ENCODE assay signal across 8 cellular contexts in the genomic region with DNA sequence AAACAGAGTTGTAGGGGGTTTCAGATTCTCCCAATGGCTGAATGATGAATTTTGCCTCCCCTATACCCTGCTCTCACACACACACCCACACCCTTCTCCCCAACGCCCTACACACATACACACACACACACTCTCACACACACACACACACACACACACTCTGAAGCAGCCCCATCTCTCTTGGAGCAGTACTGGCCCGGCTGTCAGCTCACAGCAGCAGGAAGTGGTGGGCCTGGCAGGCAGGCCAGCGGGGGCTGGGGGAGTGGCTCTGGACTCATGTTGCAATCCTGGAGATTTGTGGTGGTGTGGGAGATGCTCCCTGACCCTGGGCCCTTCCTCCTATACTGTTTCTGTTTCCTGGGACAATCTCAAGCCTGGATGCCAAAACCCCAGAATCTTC. TPM values are rescaled to one million over a fixed set of nuclear protein-coding genes. Genes with fewer than 3 reads are reported as not detected.
A peak's percentile ranks its signal among the peaks of the same experiment; 100 is the strongest.
DNase-seq lines count a peak whose midpoint lies in the region; ATAC-seq and TF ChIP-seq lines count a peak whose summit lies in the region.

No MANE protein-coding gene starts in this region.

- H2AK5ac ChIP-seq in neuronal stem cell (ENCODE audit: low read depth, low read length) = no peak overlapping the region

- H3K4me2 ChIP-seq in neuronal stem cell (ENCODE audit: insufficient read depth, low read length, poor library complexity, severe bottlenecking) = no peak overlapping the region

- TF ChIP-seq CTCF in choroid plexus epithelial cell (conservative IDR thresholded peaks at IDR 0.05; ENCODE audit: low read depth, low read length) = no peak

- H3K4ac ChIP-seq in neuronal stem cell (ENCODE audit: low read length) = no peak overlapping the region

- ATAC-seq in HG03460 (IDR thresholded peaks at IDR 0.05; ENCODE audit: unreplicated experiment) = no peak
- ATAC-seq in HG03439 (IDR thresholded peaks at IDR 0.05; ENCODE audit: unreplicated experiment) = no peak
- ATAC-seq in HG02884 (IDR thresholded peaks at IDR 0.05; ENCODE audit: unreplicated experiment) = no peak

- H3K14ac ChIP-seq in neuronal stem cell (ENCODE audit: low read length) = no peak overlapping the region

- H2BK120ac ChIP-seq in neuronal stem cell (ENCODE audit: low read depth, low read length) = no peak overlapping the region

- H3K9ac ChIP-seq in neuronal stem cell (ENCODE audit: low read depth, low read length, poor library complexity) = no peak overlapping the region

- peak; percentile 40 for DNase-seq in GDM1 (lab: John Stamatoyannopoulos, UW)
- DNase-seq in NOMO-1 (lab: John Stamatoyannopoulos, UW; ENCODE audit: unreplicated experiment in 2 of 2) = peak; percentile 56 to 67
- DNase-seq in choroid plexus epithelial cell (ENCODE audit: low read depth) = peak; percentile 94
- DNase-seq in neuronal stem cell (ENCODE audit: low spot score) = no peak
- no peak for DNase-seq in erythroblast (lab: John Stamatoyannopoulos, UW)

- no peaks in the 10 kb centered on the region for H3K36me3 ChIP-seq in neuronal stem cell (replicated peaks in 1 of 2; ENCODE audit: control insufficient read depth in 2 of 2, insufficient read depth in 2 of 2, low read length in 2 of 2)

- peak overlapping the region; percentile 32 for H2AFZ ChIP-seq in neuronal stem cell (ENCODE audit: low read length)

- H2BK12ac ChIP-seq in neuronal stem cell (ENCODE audit: low read length) = no peak overlapping the region

- no peak overlapping the region for H3K27ac ChIP-seq in neuronal stem cell (replicated peaks; ENCODE audit: low read length)

- no peaks in the 10 kb centered on the region for H3K79me1 ChIP-seq in neuronal stem cell (ENCODE audit: low read depth, low read length)

- peak overlapping the region; percentile 51 for H3K23ac ChIP-seq in neuronal stem cell (ENCODE audit: low read depth, low read length, poor library complexity)

- H3K4me3 ChIP-seq in choroid plexus epithelial cell (ENCODE audit: low read depth, low read length) (peak overlapping the region; percentile 14), neuronal stem cell (ENCODE audit: low read length in 2 of 2) (peak overlapping the region in 1 of 2 donors; percentile 48)

- H3K27me3 ChIP-seq in neuronal stem cell (ENCODE audit: control insufficient read depth in 3 of 3, insufficient read depth in 3 of 3, low read depth in 1 of 3, low read length in 3 of 3) = no peaks in the 10 kb centered on the region

- no peak overlapping the region for H2BK5ac ChIP-seq in neuronal stem cell (ENCODE audit: low read length)

- no peaks in the 10 kb centered on the region for H3K9me3 ChIP-seq in neuronal stem cell (replicated peaks in 1 of 2; ENCODE audit: control insufficient read depth in 2 of 2, insufficient read depth in 1 of 2, low read depth in 1 of 2, low read length in 2 of 2)

- no peak overlapping the region for H4K8ac ChIP-seq in neuronal stem cell (ENCODE audit: low read depth, low read length)

- WGBS in neuronal stem cell (ENCODE audit: extremely low coverage in 2 of 2, insufficient read length in 2 of 2, insufficient replicate concordance in 1 of 2), 2 donors = no CpG with 5 or more reads among the region's 3 CpGs

- peaks cover 30 to 35% of the 10 kb centered on the region in 2 donors for H3K4me1 ChIP-seq in neuronal stem cell (ENCODE audit: control insufficient read depth in 2 of 2, insufficient read depth in 1 of 2, low read depth in 1 of 2, low read length in 2 of 2)

- no peak overlapping the region for H3K18ac ChIP-seq in neuronal stem cell (ENCODE audit: low read length)

- no peak overlapping the region for H4K91ac ChIP-seq in neuronal stem cell (ENCODE audit: low read depth, low read length, poor library complexity)

- H2BK15ac ChIP-seq in neuronal stem cell (ENCODE audit: low read length) = no peak overlapping the region

- TF ChIP-seq POLR2A in erythroblast (IDR thresholded peaks at IDR 0.05; ENCODE audit: low read length) = no peak

RNA-seq across cellular contexts. Expression of a gene that starts 2.2 kb away (rescaled TPM):
- polyA plus RNA-seq in neuronal stem cell (2013, experiment 1 of 2) = 0.49 TPM
- 0.47 TPM for polyA plus RNA-seq in neuronal stem cell (2013, experiment 2 of 2)

RNA-seq across cellular contexts. Expression of a gene that starts 34.9 kb away (rescaled TPM):
- 0.50 TPM for polyA plus RNA-seq in neuronal stem cell (2013, experiment 1 of 2)
- polyA plus RNA-seq in neuronal stem cell (2013, experiment 2 of 2) = 0.51 TPM

Comparison
In these comparisons a context has a peak if more than half of its experiments do, and no peak if none do; other contexts are left out.
1. DNase-seq: peak in GDM1 (single experiment), NOMO-1 (2 of 2) and choroid plexus epithelial cell (single experiment); none in neuronal stem cell (single experiment) and erythroblast (0 of 2).